Comparison of ENCODE assay signal across 12 cellular contexts in genomic region chr2:27265536-27265870, GRCh38. TPM values are rescaled to one million over a fixed set of nuclear protein-coding genes. Genes with fewer than 3 reads are reported as not detected.
DNase-seq lines count a peak whose midpoint lies in the region; ATAC-seq, FAIRE-seq and TF ChIP-seq lines count a peak whose summit lies in the region.
"Had no signal": no experiment of that assay in that cellular context is flagged by ENCODE, and none has a peak within 500 bp of the region (broad histone marks: within the 10 kb centered on the region; RNA-seq: fewer than 3 reads in every experiment).

No MANE protein-coding gene starts in this region.

- no peak for TF ChIP-seq POLR2A in A549 (IDR thresholded peaks at IDR 0.05; ENCODE audit: low read length)

- H3K27ac Mint-ChIP-seq in CD4-positive, CD25-positive, alpha-beta regulatory T cell = no peak overlapping the region
- H3K27ac Mint-ChIP-seq in activated B cell treated with CpG ODN at 0.5 μM for 24 hours (no peak overlapping the region), HFFc6 (no peak overlapping the region)
- H3K27ac Mint-ChIP-seq: dendritic cell treated with granulocyte-macrophage colony-stimulating factor and Interleukin-4, amounts not matched to agents 40 ng/mL and 50 ng/mL, for 4 days had no signal

- H3K27me3 ChIP-seq in CD4-positive, CD25-positive, alpha-beta regulatory T cell (ENCODE audit: control insufficient read depth, insufficient read depth, low read length) = peaks cover 37% of the 10 kb centered on the region
- peaks cover 51% of the 10 kb centered on the region for H3K27me3 ChIP-seq in mesendoderm (ENCODE audit: insufficient read depth, low read length, poor library complexity)
- H3K27me3 ChIP-seq in aorta (ENCODE audit: control insufficient read depth in 1 of 2, insufficient read depth in 2 of 2, low read length in 1 of 2) = no peaks in the 10 kb centered on the region
- H3K27me3 ChIP-seq: testis had no signal

- no peak overlapping the region for H2BK15ac ChIP-seq in mesendoderm (replicated peaks; ENCODE audit: low read depth)

- H4K5ac ChIP-seq in mesendoderm (ENCODE audit: low read length) = no peak overlapping the region

- H4K8ac ChIP-seq in mesendoderm (ENCODE audit: low read depth, low read length) = no peak overlapping the region

- no peak overlapping the region for H2AK5ac ChIP-seq in mesendoderm (ENCODE audit: low read length)

- no peak for TF ChIP-seq RAD21 in A549 (conservative IDR thresholded peaks at IDR 0.05 in 1 of 2, IDR thresholded peaks at IDR 0.05 in 1 of 2)

- no peak overlapping the region for H2BK5ac ChIP-seq in mesendoderm (ENCODE audit: low read length)

- no peak overlapping the region for H3K56ac ChIP-seq in mesendoderm (ENCODE audit: low read length)

- H3K4me3 Mint-ChIP-seq in CD4-positive, CD25-positive, alpha-beta regulatory T cell = peak overlapping the region; percentile 59 to 81 (median 72)
- peak overlapping the region; percentile 52 for H3K4me3 Mint-ChIP-seq in activated B cell treated with CpG ODN at 0.5 μM for 24 hours
- no peak overlapping the region for H3K4me3 Mint-ChIP-seq in HFFc6

- no peak overlapping the region for H3K27ac ChIP-seq in A549
- no peak overlapping the region for H3K27ac ChIP-seq in CD4-positive, CD25-positive, alpha-beta regulatory T cell (ENCODE audit: insufficient read depth, low read length, poor library complexity, severe bottlenecking)
- H3K27ac ChIP-seq in mesendoderm (ENCODE audit: low read depth, low read length) = no peak overlapping the region
- H3K27ac ChIP-seq in aorta (ENCODE audit: low read depth in 1 of 2, low read length in 2 of 2) = no peak overlapping the region
- H3K27ac ChIP-seq: esophagus muscularis mucosa had no signal

- no peak overlapping the region for H3K9ac ChIP-seq in mesendoderm (ENCODE audit: low read length)

- no peak overlapping the region; the same call in 2 of the 3 replicates for H3K4me2 ChIP-seq in A549
- H3K4me2 ChIP-seq in mesendoderm (ENCODE audit: low read length) = no peak overlapping the region

- FAIRE-seq in A549 (lab: Jason Lieb, UNC) = no peak

- no peak overlapping the region for H2BK120ac ChIP-seq in mesendoderm (ENCODE audit: low read depth, low read length)

- POLR2A ChIA-PET in A549 (lab: Yijun Ruan, JAX) (interaction anchor here (0.6 to 1.7 kb wide), 2 partner anchors 14 to 139 kb away, joined by 3 to 4 read pairs; no protein-coding TSS in a partner anchor), activated B cell treated with CpG ODN at 0.5 μM for 24 hours (lab: Charles Lee) (interaction anchor here (0.7 to 1.6 kb wide), 5 partner anchors 53 to 746 kb away, joined by 3 to 9 read pairs (median 4); partner anchors contain the start of genes ATRAID and SLC5A6)

- peaks cover 46% of the 10 kb centered on the region for H3K27me3 Mint-ChIP-seq in CD4-positive, CD25-positive, alpha-beta regulatory T cell
- H3K27me3 Mint-ChIP-seq in activated B cell treated with CpG ODN at 0.5 μM for 24 hours = peaks cover 41% of the 10 kb centered on the region
- H3K27me3 Mint-ChIP-seq in HFFc6 (ENCODE audit: insufficient read depth) = peaks cover 34% of the 10 kb centered on the region

- TF ChIP-seq CTCF in A549 (IDR thresholded peaks at IDR 0.05) (no peak), activated B cell treated with CpG ODN at 0.5 μM for 24 hours (IDR thresholded peaks at IDR 0.05) (no peak), HFFc6 (IDR thresholded peaks at IDR 0.05) (no peak)

- no peaks in the 10 kb centered on the region for H3K79me2 ChIP-seq in mesendoderm (ENCODE audit: control insufficient read depth, insufficient read depth, low read length)

- H3K9me3 Mint-ChIP-seq in CD4-positive, CD25-positive, alpha-beta regulatory T cell = peaks cover 0 to 2% (median 0%) of the 10 kb centered on the region in 7 donors
- H3K9me3 Mint-ChIP-seq in activated B cell treated with CpG ODN at 0.5 μM for 24 hours (no peaks in the 10 kb centered on the region), HFFc6 (no peaks in the 10 kb centered on the region)
- H3K9me3 Mint-ChIP-seq: dendritic cell treated with granulocyte-macrophage colony-stimulating factor and Interleukin-4, amounts not matched to agents 40 ng/mL and 50 ng/mL, for 4 days had no signal

- intact Hi-C loops in activated B cell treated with CpG ODN at 0.5 μM for 24 hours (cut with micrococcal nuclease) (loop anchor here (1.0 kb wide), 1 partner anchor 105 kb away; the partner anchor contains the start of genes EIF2B4 and SNX17), aorta (cut with DNase I) (no loop called here)

- no peak overlapping the region for H3K4ac ChIP-seq in mesendoderm (ENCODE audit: low read depth, low read length)

- DNase-seq in A549 (ENCODE audit: low read depth in 1 of 2, low spot score in 1 of 2) (no peak), activated B cell treated with CpG ODN at 0.5 μM for 24 hours (no peak), mesendoderm (no peak), NCI-H2196 (lab: John Stamatoyannopoulos, UW; ENCODE audit: unreplicated experiment) (no peak), aorta (no peak), HFFc6 (no peak)
- no peak for DNase-seq in CD4-positive, CD25-positive, alpha-beta regulatory T cell
- no peak for DNase-seq in stimulated activated CD4-positive, alpha-beta T cell treated with anti-CD3 and anti-CD28 coated beads, Interleukin-2, amount 100 ng/mL, for 48 hours
- DNase-seq: DND-41 had no signal

- H3K4me3 ChIP-seq in A549 (no peak overlapping the region), mesendoderm (ENCODE audit: low read length) (no peak overlapping the region), aorta (ENCODE audit: low read length in 2 of 2) (no peak overlapping the region)
- H3K4me3 ChIP-seq in CD4-positive, CD25-positive, alpha-beta regulatory T cell (ENCODE audit: low read depth, low read length) = no peak overlapping the region

- peaks cover 0 to 30% (median 13%) of the 10 kb centered on the region in 4 donors for H3K4me1 Mint-ChIP-seq in CD4-positive, CD25-positive, alpha-beta regulatory T cell
- H3K4me1 Mint-ChIP-seq in activated B cell treated with CpG ODN at 0.5 μM for 24 hours (peaks cover 33% of the 10 kb centered on the region), HFFc6 (ENCODE audit: low read depth) (peaks cover 19% of the 10 kb centered on the region)

- H3K18ac ChIP-seq in mesendoderm (ENCODE audit: low read length) = no peak overlapping the region

- H3K79me1 ChIP-seq in mesendoderm (ENCODE audit: low read length) = no peaks in the 10 kb centered on the region

- peaks cover 3% of the 10 kb centered on the region for H3K36me3 Mint-ChIP-seq in CD4-positive, CD25-positive, alpha-beta regulatory T cell
- H3K36me3 Mint-ChIP-seq in activated B cell treated with CpG ODN at 0.5 μM for 24 hours (ENCODE audit: low read depth) = peaks cover 2% of the 10 kb centered on the region
- no peaks in the 10 kb centered on the region for H3K36me3 Mint-ChIP-seq in HFFc6 (ENCODE audit: low read depth)

- H3K36me3 ChIP-seq in CD4-positive, CD25-positive, alpha-beta regulatory T cell (ENCODE audit: control insufficient read depth, insufficient read depth, low read length) = no peaks in the 10 kb centered on the region
- no peaks in the 10 kb centered on the region for H3K36me3 ChIP-seq in mesendoderm (ENCODE audit: control insufficient read depth, insufficient read depth, low read length)
- no peaks in the 10 kb centered on the region for H3K36me3 ChIP-seq in aorta (ENCODE audit: control insufficient read depth in 1 of 2, insufficient read depth in 2 of 2, low read length in 1 of 2)
- H3K36me3 ChIP-seq: esophagus muscularis mucosa had no signal

- H3K4me1 ChIP-seq in A549 (peaks cover 21% of the 10 kb centered on the region), mesendoderm (ENCODE audit: control insufficient read depth, low read depth, low read length) (no peaks in the 10 kb centered on the region), aorta (ENCODE audit: control insufficient read depth in 1 of 2, insufficient read depth in 2 of 2, low read length in 2 of 2) (no peaks in the 10 kb centered on the region)
- H3K4me1 ChIP-seq in CD4-positive, CD25-positive, alpha-beta regulatory T cell (ENCODE audit: control insufficient read depth, insufficient read depth, low read length, poor library complexity, severe bottlenecking) = peaks cover 37% of the 10 kb centered on the region

- CTCF ChIA-PET in A549 (lab: Yijun Ruan, JAX) (interaction anchor here (0.7 to 14.1 kb wide), 42 partner anchors 8 to 381 kb away, joined by 3 to 302 read pairs (median 4); partner anchors contain the start of genes CAD, CGREF1, DNAJC5G and OST4), activated B cell treated with CpG ODN at 0.5 μM for 24 hours (lab: Charles Lee) (interaction anchor here (0.7 to 2.7 kb wide), 3 partner anchors 14 to 304 kb away, joined by 3 to 22 read pairs (median 3); no protein-coding TSS in a partner anchor)

- TF ChIP-seq EP300 in A549 (IDR thresholded peaks at IDR 0.05) = no peak

- ATAC-seq in A549 = no peak
- ATAC-seq in CD4-positive, CD25-positive, alpha-beta regulatory T cell (ENCODE audit: low read depth in 2 of 2) = no peak
- no peak for ATAC-seq in activated B cell treated with CpG ODN at 0.5 μM for 24 hours (ENCODE audit: low read depth)
- ATAC-seq in aorta (ENCODE audit: low FRiP score) = no peak

- H3K23ac ChIP-seq in mesendoderm (ENCODE audit: low read length) = peak overlapping the region; percentile 97

- no peaks in the 10 kb centered on the region for H3K9me3 ChIP-seq in A549
- no peaks in the 10 kb centered on the region for H3K9me3 ChIP-seq in CD4-positive, CD25-positive, alpha-beta regulatory T cell (ENCODE audit: control insufficient read depth in 2 of 2, low read length in 2 of 2)
- H3K9me3 ChIP-seq in aorta (ENCODE audit: control insufficient read depth, low read length) = no peaks in the 10 kb centered on the region
- H3K9me3 ChIP-seq: esophagus muscularis mucosa, testis had no signal

RNA-seq across cellular contexts. Expression of gene SLC30A3, which starts 2.7 kb away (rescaled TPM):
- 0.90 and 0.97 TPM in 2 replicates for polyA plus RNA-seq in A549 (2011; rRNA removed)
- polyA plus RNA-seq in A549 (2012; cell fraction: cytosol; rRNA removed) = 3.9 and 5.7 TPM in 2 replicates
- 8.7 TPM in 2 replicates for polyA plus RNA-seq in A549 (2012; cell fraction: nucleus; rRNA removed)
- 1.6 to 1.9 TPM (median 1.7 TPM) in 3 replicates for polyA plus RNA-seq in A549 (2017; fragmentation: RNase III; extraction: RNeasy Plus Mini Kit Qiagen cat#74134 plus additional on column Dnase treatment)
- polyA minus RNA-seq in A549 (2011; rRNA and poly(A)+ RNA removed) = 0.87 and 0.88 TPM in 2 replicates
- total RNA-seq in CD4-positive, CD25-positive, alpha-beta regulatory T cell = 0.10 TPM
- polyA plus RNA-seq in CD4-positive, CD25-positive, alpha-beta regulatory T cell = under 1 TPM in 1 of 4 donors, not detected in 3; 0.05 TPM
- 0.12 and 0.27 TPM in 2 replicates for total RNA-seq in activated B cell treated with CpG ODN at 0.5 μM for 24 hours
- polyA plus RNA-seq in mesendoderm (2013, experiment 1 of 2) = 1.3 TPM
- polyA plus RNA-seq in mesendoderm (2013, experiment 2 of 2) = 1.1 TPM
- total RNA-seq in aorta = 1 to 10 TPM in 1 of 2 donors, under 1 TPM in 1; 0.78 to 1.8 TPM
- polyA plus RNA-seq in aorta = 10 to 100 TPM in 1 of 2 donors, 1 to 10 TPM in 1; 4.0 to 20.2 TPM
- not detected for total RNA-seq in HFFc6 (2021; fragmentation: NEBNext Ultra II Directional; extraction: Animal tissue kit (Norgen Biotek cat#: 25700))
- total RNA-seq: esophagus muscularis mucosa had no signal

RNA-seq across cellular contexts. Expression of gene DNAJC5G, which starts 9.7 kb away (rescaled TPM):
- polyA plus RNA-seq in A549 (2011; rRNA removed) (0.12 TPM in 1 of 2 replicates, not detected in the other), A549 (2017; fragmentation: RNase III; extraction: RNeasy Plus Mini Kit Qiagen cat#74134 plus additional on column Dnase treatment) (not detected in 3 replicates), aorta (1 to 10 TPM; 2.3 TPM)
- polyA plus RNA-seq in A549 (2012; cell fraction: cytosol; rRNA removed) = not detected in 2 replicates
- not detected in 2 replicates for polyA plus RNA-seq in A549 (2012; cell fraction: nucleus; rRNA removed)
- polyA minus RNA-seq in A549 (2011; rRNA and poly(A)+ RNA removed) = not detected in 2 replicates
- not detected for total RNA-seq in CD4-positive, CD25-positive, alpha-beta regulatory T cell
- not detected for polyA plus RNA-seq in CD4-positive, CD25-positive, alpha-beta regulatory T cell
- total RNA-seq in activated B cell treated with CpG ODN at 0.5 μM for 24 hours (not detected in 2 replicates), aorta (not detected)
- 0.03 TPM for polyA plus RNA-seq in mesendoderm (2013, experiment 1 of 2)
- 0.06 TPM for polyA plus RNA-seq in mesendoderm (2013, experiment 2 of 2)
- not detected for total RNA-seq in HFFc6 (2021; fragmentation: NEBNext Ultra II Directional; extraction: Animal tissue kit (Norgen Biotek cat#: 25700))

RNA-seq across cellular contexts. Expression of gene TRIM54, which starts 16.7 kb away (rescaled TPM):
- polyA plus RNA-seq in A549 (2011; rRNA removed) = 0.05 and 0.14 TPM in 2 replicates
- polyA plus RNA-seq in A549 (2012; cell fraction: cytosol; rRNA removed) = 0.11 and 0.17 TPM in 2 replicates
- 0.26 and 0.39 TPM in 2 replicates for polyA plus RNA-seq in A549 (2012; cell fraction: nucleus; rRNA removed)
- 0.07 to 0.13 TPM (median 0.11 TPM) in 3 replicates for polyA plus RNA-seq in A549 (2017; fragmentation: RNase III; extraction: RNeasy Plus Mini Kit Qiagen cat#74134 plus additional on column Dnase treatment)
- 0.19 and 0.29 TPM in 2 replicates for polyA minus RNA-seq in A549 (2011; rRNA and poly(A)+ RNA removed)
- not detected for total RNA-seq in CD4-positive, CD25-positive, alpha-beta regulatory T cell
- under 1 TPM in 1 of 4 donors, not detected in 3; 0.10 TPM for polyA plus RNA-seq in CD4-positive, CD25-positive, alpha-beta regulatory T cell
- total RNA-seq in activated B cell treated with CpG ODN at 0.5 μM for 24 hours = not detected in 2 replicates
- polyA plus RNA-seq in mesendoderm (2013, experiment 1 of 2) = 0.72 TPM
- 0.59 TPM for polyA plus RNA-seq in mesendoderm (2013, experiment 2 of 2)
- total RNA-seq in aorta = under 1 TPM; 0.18 to 0.39 TPM
- 1 to 10 TPM; 1.4 to 5.0 TPM for polyA plus RNA-seq in aorta
- not detected for total RNA-seq in HFFc6 (2021; fragmentation: NEBNext Ultra II Directional; extraction: Animal tissue kit (Norgen Biotek cat#: 25700))

RNA-seq across cellular contexts. Expression of gene UCN, which starts 42.7 kb away (rescaled TPM):
- polyA plus RNA-seq in A549 (2011; rRNA removed) = 1.0 TPM in 2 replicates
- 1.7 and 2.2 TPM in 2 replicates for polyA plus RNA-seq in A549 (2012; cell fraction: cytosol; rRNA removed)
- polyA plus RNA-seq in A549 (2012; cell fraction: nucleus; rRNA removed) = 18.1 and 20.0 TPM in 2 replicates
- polyA plus RNA-seq in A549 (2017; fragmentation: RNase III; extraction: RNeasy Plus Mini Kit Qiagen cat#74134 plus additional on column Dnase treatment) = 0.76 to 1.3 TPM (median 1.0 TPM) in 3 replicates
- 0.66 and 1.1 TPM in 2 replicates for polyA minus RNA-seq in A549 (2011; rRNA and poly(A)+ RNA removed)
- total RNA-seq in CD4-positive, CD25-positive, alpha-beta regulatory T cell = 2.2 TPM
- polyA plus RNA-seq in CD4-positive, CD25-positive, alpha-beta regulatory T cell = under 1 TPM in 3 of 4 donors, not detected in 1; 0.24 to 0.79 (median 0.32) TPM
- total RNA-seq in activated B cell treated with CpG ODN at 0.5 μM for 24 hours = 1.0 and 1.2 TPM in 2 replicates
- 0.15 TPM for polyA plus RNA-seq in mesendoderm (2013, experiment 1 of 2)
- 0.11 TPM for polyA plus RNA-seq in mesendoderm (2013, experiment 2 of 2)
- 1 to 10 TPM; 1.2 to 2.2 TPM for total RNA-seq in aorta
- 1 to 10 TPM in 1 of 2 donors, not detected in 1; 1.3 TPM for polyA plus RNA-seq in aorta
- under 1 TPM; 0.46 to 0.88 (median 0.73) TPM for total RNA-seq in HFFc6 (2021; fragmentation: NEBNext Ultra II Directional; extraction: Animal tissue kit (Norgen Biotek cat#: 25700))

RNA-seq across cellular contexts. Expression of gene CAD, which starts 48.3 kb away (rescaled TPM):
- 50.5 and 61.8 TPM in 2 replicates for polyA plus RNA-seq in A549 (2011; rRNA removed)
- polyA plus RNA-seq in A549 (2012; cell fraction: cytosol; rRNA removed) = 94.4 and 103 TPM in 2 replicates
- polyA plus RNA-seq in A549 (2012; cell fraction: nucleus; rRNA removed) = 380 and 516 TPM in 2 replicates
- polyA plus RNA-seq in A549 (2017; fragmentation: RNase III; extraction: RNeasy Plus Mini Kit Qiagen cat#74134 plus additional on column Dnase treatment) = 69.3 to 71.2 TPM (median 70.2 TPM) in 3 replicates
- polyA minus RNA-seq in A549 (2011; rRNA and poly(A)+ RNA removed) = 356 and 439 TPM in 2 replicates
- total RNA-seq in CD4-positive, CD25-positive, alpha-beta regulatory T cell = 27.4 TPM
- 10 to 100 TPM; 12.2 to 18.4 (median 13.8) TPM for polyA plus RNA-seq in CD4-positive, CD25-positive, alpha-beta regulatory T cell
- total RNA-seq in activated B cell treated with CpG ODN at 0.5 μM for 24 hours = 55.9 and 64.1 TPM in 2 replicates
- 29.5 TPM for polyA plus RNA-seq in mesendoderm (2013, experiment 1 of 2)
- 31.0 TPM for polyA plus RNA-seq in mesendoderm (2013, experiment 2 of 2)
- total RNA-seq in aorta = 10 to 100 TPM; 19.5 to 29.7 TPM
- polyA plus RNA-seq in aorta = 10 to 100 TPM in 1 of 2 donors, 1 to 10 TPM in 1; 6.9 to 16.9 TPM
- 10 to 100 TPM; 38.3 to 46.9 (median 42.8) TPM for total RNA-seq in HFFc6 (2021; fragmentation: NEBNext Ultra II Directional; extraction: Animal tissue kit (Norgen Biotek cat#: 25700))
